In the genomic region with DNA sequence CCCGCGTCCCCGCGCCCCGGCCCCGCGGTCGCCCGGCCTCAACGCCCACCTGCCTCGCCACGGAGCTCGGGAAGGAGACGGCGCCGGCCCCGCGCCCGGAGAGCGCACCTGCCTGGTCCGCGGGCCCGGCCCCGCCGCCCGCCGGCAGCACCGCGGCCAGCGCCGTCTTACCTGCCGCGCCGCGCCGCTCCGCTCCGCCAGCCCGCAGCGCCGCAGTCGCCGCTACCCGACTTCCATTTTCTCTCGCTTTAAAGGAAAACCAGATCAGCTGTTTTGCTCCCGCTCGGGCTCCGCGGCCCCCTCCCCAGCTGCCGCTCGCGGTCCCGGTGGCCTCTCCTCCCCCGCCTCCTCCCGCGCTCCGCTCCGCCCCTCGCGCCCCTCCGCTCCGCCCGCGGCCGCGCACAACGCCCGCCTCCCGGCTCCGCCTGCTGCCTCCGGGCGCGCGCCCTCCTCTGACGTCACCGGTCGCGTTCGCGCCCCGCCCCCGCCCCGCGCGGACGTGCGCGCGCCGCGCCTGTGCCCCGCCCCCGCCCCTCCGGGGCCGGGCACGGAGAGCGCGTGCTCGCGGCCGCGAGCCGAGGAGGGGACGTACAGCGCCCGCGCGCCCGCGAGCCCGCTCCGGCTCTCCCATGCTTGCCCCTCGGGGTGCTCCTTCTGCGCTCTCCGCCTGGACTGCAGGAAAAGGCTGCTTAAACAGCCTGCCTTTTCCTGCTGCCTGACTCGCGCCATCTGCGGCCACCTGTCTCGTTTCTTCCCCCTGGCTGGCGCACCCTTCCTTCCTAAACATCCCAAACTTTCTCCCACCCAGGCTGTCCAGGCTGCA, we compare ENCODE assay signal across 2 cellular contexts.
TF ChIP-seq lines count a peak whose summit lies in the region.

OTUD7A (minus strand) TSS at position 338 of the 823 bp plus-strand sequence.

TF ChIP-seq in HEK293, 187 proteins besides CTCF, POLR2A, EP300 and RAD21 (continued from another document and continues in another):
- TF ChIP-seq, protein P1, sequence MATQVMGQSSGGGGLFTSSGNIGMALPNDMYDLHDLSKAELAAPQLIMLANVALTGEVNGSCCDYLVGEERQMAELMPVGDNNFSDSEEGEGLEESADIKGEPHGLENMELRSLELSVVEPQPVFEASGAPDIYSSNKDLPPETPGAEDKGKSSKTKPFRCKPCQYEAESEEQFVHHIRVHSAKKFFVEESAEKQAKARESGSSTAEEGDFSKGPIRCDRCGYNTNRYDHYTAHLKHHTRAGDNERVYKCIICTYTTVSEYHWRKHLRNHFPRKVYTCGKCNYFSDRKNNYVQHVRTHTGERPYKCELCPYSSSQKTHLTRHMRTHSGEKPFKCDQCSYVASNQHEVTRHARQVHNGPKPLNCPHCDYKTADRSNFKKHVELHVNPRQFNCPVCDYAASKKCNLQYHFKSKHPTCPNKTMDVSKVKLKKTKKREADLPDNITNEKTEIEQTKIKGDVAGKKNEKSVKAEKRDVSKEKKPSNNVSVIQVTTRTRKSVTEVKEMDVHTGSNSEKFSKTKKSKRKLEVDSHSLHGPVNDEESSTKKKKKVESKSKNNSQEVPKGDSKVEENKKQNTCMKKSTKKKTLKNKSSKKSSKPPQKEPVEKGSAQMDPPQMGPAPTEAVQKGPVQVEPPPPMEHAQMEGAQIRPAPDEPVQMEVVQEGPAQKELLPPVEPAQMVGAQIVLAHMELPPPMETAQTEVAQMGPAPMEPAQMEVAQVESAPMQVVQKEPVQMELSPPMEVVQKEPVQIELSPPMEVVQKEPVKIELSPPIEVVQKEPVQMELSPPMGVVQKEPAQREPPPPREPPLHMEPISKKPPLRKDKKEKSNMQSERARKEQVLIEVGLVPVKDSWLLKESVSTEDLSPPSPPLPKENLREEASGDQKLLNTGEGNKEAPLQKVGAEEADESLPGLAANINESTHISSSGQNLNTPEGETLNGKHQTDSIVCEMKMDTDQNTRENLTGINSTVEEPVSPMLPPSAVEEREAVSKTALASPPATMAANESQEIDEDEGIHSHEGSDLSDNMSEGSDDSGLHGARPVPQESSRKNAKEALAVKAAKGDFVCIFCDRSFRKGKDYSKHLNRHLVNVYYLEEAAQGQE (tag by site-specific recombination; IDR thresholded peaks at IDR 0.05): no peak
- TF ChIP-seq, protein P2, sequence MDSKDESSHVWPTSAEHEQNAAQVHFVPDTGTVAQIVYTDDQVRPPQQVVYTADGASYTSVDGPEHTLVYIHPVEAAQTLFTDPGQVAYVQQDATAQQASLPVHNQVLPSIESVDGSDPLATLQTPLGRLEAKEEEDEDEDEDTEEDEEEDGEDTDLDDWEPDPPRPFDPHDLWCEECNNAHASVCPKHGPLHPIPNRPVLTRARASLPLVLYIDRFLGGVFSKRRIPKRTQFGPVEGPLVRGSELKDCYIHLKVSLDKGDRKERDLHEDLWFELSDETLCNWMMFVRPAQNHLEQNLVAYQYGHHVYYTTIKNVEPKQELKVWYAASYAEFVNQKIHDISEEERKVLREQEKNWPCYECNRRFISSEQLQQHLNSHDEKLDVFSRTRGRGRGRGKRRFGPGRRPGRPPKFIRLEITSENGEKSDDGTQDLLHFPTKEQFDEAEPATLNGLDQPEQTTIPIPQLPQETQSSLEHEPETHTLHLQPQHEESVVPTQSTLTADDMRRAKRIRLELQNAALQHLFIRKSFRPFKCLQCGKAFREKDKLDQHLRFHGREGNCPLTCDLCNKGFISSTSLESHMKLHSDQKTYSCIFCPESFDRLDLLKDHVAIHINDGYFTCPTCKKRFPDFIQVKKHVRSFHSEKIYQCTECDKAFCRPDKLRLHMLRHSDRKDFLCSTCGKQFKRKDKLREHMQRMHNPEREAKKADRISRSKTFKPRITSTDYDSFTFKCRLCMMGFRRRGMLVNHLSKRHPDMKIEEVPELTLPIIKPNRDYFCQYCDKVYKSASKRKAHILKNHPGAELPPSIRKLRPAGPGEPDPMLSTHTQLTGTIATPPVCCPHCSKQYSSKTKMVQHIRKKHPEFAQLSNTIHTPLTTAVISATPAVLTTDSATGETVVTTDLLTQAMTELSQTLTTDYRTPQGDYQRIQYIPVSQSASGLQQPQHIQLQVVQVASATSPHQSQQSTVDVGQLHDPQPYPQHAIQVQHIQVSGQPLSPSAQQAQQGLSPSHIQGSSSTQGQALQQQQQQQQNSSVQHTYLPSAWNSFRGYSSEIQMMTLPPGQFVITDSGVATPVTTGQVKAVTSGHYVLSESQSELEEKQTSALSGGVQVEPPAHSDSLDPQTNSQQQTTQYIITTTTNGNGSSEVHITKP (tag by site-specific recombination; IDR thresholded peaks at IDR 0.05): peak; percentile 21; the same call in 1 of the 2 replicates
- 0 out of 2 replicates have a peak, but pooled peaks have one; percentile 36 for TF ChIP-seq ZBTB10 (tag by site-specific recombination; IDR thresholded peaks at IDR 0.05)
- TF ChIP-seq ZEB2 (tag by site-specific recombination; IDR thresholded peaks at IDR 0.05): 0 out of 2 replicates have a peak, but pooled peaks have one; percentile 26
- 0 out of 2 replicates have a peak, but pooled peaks have one; percentile 25 for TF ChIP-seq SP7 (tag by site-specific recombination; IDR thresholded peaks at IDR 0.05)
- peak; percentile 61; the same call in 1 of the 2 replicates for TF ChIP-seq ZNF423 (tag by site-specific recombination; IDR thresholded peaks at IDR 0.05)
- peak; percentile 23; the same call in 1 of the 2 replicates for TF ChIP-seq GLIS1 (tag by site-specific recombination; IDR thresholded peaks at IDR 0.05)
- TF ChIP-seq ZNF335 (tag by site-specific recombination; conservative IDR thresholded peaks at IDR 0.05): peak; percentile 85
- no peak for TF ChIP-seq ZNF513 (tag by site-specific recombination; IDR thresholded peaks at IDR 0.05)

TF ChIP-seq in SK-N-SH, 30 proteins besides CTCF, POLR2A, EP300 and RAD21 (continued from another document):
- TF ChIP-seq IRF3 (IDR thresholded peaks at IDR 0.05; ENCODE audit: low read depth, low read length): no peak
